Comparison of ENCODE assay signal across 17 cellular contexts in the genomic region with DNA sequence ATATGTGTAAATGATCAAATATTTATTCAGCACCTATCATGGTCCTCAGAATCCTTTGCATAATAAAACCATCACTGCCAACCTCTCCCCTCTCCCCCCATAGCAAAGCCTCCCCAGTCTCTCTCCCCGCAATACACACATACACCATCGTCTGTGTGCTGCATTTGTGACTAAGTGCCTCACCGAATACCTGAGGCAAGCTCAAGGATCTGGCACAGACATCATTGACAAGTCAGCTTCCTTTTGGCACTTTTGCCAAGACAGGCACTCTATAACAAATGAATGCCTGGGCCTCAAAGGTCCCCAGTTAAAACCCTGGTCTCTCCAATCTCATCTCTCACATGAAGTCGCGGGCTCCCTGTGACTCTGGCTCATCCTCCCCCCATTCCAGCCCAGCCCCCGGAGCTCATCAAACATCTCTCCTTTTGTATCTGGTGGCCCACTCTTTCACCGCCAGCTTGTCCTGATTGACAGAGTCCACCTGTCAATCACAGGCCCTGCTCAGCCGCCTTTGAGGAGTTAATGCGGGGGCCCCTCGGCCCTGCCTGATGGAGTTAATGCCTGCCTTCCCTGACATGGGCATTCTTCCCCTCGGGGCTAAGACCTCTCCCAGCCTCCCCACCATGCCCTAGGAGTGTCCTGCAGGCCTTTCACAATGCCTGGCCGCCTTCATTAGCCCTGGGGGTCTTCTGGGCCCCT.
"Had no signal": no experiment of that assay in that cellular context is flagged by ENCODE, and none has a peak within 500 bp of the region (broad histone marks: within the 10 kb centered on the region; RNA-seq: fewer than 3 reads in every experiment).

No MANE protein-coding gene starts in this region.

- H3K27ac Mint-ChIP-seq: activated CD4-positive, alpha-beta memory T cell treated with anti-CD3 and anti-CD28 coated beads for 36 hours; activated CD4-positive, alpha-beta T cell treated with anti-CD3 and anti-CD28 coated beads for 36 hours; activated naive CD8-positive, alpha-beta T cell had no signal

- H3K4me1 Mint-ChIP-seq: activated CD4-positive, alpha-beta T cell treated with anti-CD3 and anti-CD28 coated beads for 36 hours had no signal

- H3K4me3 Mint-ChIP-seq: activated CD4-positive, alpha-beta memory T cell treated with anti-CD3 and anti-CD28 coated beads for 36 hours; activated CD4-positive, alpha-beta T cell treated with anti-CD3 and anti-CD28 coated beads for 36 hours; activated naive CD8-positive, alpha-beta T cell had no signal

- H3K36me3 Mint-ChIP-seq: activated CD4-positive, alpha-beta memory T cell treated with anti-CD3 and anti-CD28 coated beads for 36 hours; activated naive CD8-positive, alpha-beta T cell had no signal

- H3K36me3 ChIP-seq: colonic mucosa, heart left ventricle, pancreas, tibial nerve had no signal

- H3K9me3 Mint-ChIP-seq: activated CD4-positive, alpha-beta memory T cell treated with anti-CD3 and anti-CD28 coated beads for 36 hours had no signal

- H3K4me1 ChIP-seq: colonic mucosa, pancreas, tibial nerve had no signal

- H3K27me3 Mint-ChIP-seq: activated CD4-positive, alpha-beta memory T cell treated with anti-CD3 and anti-CD28 coated beads for 36 hours; activated CD4-positive, alpha-beta T cell treated with anti-CD3 and anti-CD28 coated beads for 36 hours; activated naive CD8-positive, alpha-beta T cell had no signal

- H3K27ac ChIP-seq: colonic mucosa, epithelial cell of prostate, heart left ventricle, pancreas, tibial nerve had no signal

- H3K4me3 ChIP-seq: colonic mucosa, heart left ventricle, lung, pancreas, tibial nerve had no signal

- H3K9me3 ChIP-seq: colonic mucosa, heart left ventricle, pancreas, tibial nerve had no signal

- ATAC-seq: activated CD4-positive, alpha-beta T cell treated with anti-CD3 and anti-CD28 coated beads for 36 hours; heart left ventricle; left cardiac atrium; pancreas had no signal

- DNase-seq: activated CD4-positive, alpha-beta memory T cell treated with anti-CD3 and anti-CD28 coated beads for 36 hours; activated CD4-positive, alpha-beta T cell treated with anti-CD3 and anti-CD28 coated beads for 36 hours; activated effector memory CD4-positive, alpha-beta T cell treated with anti-CD3 and anti-CD28 coated beads, Interleukin-2, amount 50 U/mL, for 16 hours; activated T-cell treated with anti-CD3 and anti-CD28 coated beads, Interleukin-2, amount 50 U/mL, for 48 hours; amniotic stem cell; central memory CD4-positive, alpha-beta T cell; colonic mucosa; effector memory CD4-positive, alpha-beta T cell; heart left ventricle; left cardiac atrium; pancreas; stimulated activated CD4-positive, alpha-beta T cell treated with anti-CD3 and anti-CD28 coated beads, Interleukin-1b, Interleukin-23, amount 100 ng/mL, for 48 hours; T-helper 2 cell had no signal
